Comparison of ENCODE assay signal across 11 cellular contexts in the genomic region with DNA sequence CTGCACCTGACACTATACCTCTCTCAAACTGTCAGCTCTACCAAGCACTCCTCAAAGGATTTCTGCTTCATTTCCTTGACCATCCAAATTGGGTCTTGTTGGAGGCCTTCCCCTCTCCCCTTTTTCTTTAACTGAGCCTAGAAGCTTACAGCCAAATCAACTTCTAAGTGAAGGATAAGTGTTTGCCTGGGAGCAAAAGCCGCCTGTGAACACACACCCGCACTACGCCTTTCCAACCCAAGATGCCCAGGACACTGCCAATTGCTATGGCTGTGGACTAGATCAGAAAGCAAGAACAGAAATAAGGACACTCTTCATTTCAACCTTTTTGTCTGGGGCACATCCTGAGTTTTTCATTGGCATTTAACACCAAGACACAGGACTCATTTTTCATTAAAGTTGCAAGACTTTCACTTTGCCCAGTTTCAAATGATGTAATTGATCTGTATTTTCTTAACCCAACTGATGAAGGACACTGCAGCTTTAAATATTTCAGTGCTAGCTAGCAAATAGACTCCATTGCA. TPM values are rescaled to one million over a fixed set of nuclear protein-coding genes. Genes with fewer than 3 reads are reported as not detected.
DNase-seq lines count a peak whose midpoint lies in the region; ATAC-seq and TF ChIP-seq lines count a peak whose summit lies in the region.
"Had no signal": no experiment of that assay in that cellular context is flagged by ENCODE, and none has a peak within 500 bp of the region (broad histone marks: within the 10 kb centered on the region; RNA-seq: fewer than 3 reads in every experiment).

No MANE protein-coding gene starts in this region.

- H3K27me3 ChIP-seq in Panc1 (ENCODE audit: control insufficient read depth, insufficient read depth, low read length): no peaks in the 10 kb centered on the region
- H3K27me3 ChIP-seq in neuron (ENCODE audit: insufficient read depth, low read length): peaks cover 3% of the 10 kb centered on the region

- H3K4me1 ChIP-seq in Panc1 (ENCODE audit: control insufficient read depth, insufficient read depth, low read length): peaks cover 14% of the 10 kb centered on the region; the same call in 1 of the 2 replicates
- peaks cover 13% of the 10 kb centered on the region for H3K4me1 ChIP-seq in neuron (ENCODE audit: insufficient read depth, low read length)

- TF ChIP-seq CTCF in CD14-positive monocyte (IDR thresholded peaks at IDR 0.05): no peak
- TF ChIP-seq CTCF in Panc1 (IDR thresholded peaks at IDR 0.05): no peak
- no peak for TF ChIP-seq CTCF in fibroblast of villous mesenchyme (IDR thresholded peaks at IDR 0.05; ENCODE audit: insufficient read depth, low read depth, low read length)

- ATAC-seq in Panc1 (no peak), GM19035 (IDR thresholded peaks at IDR 0.05; ENCODE audit: unreplicated experiment) (no peak)
- ATAC-seq: effector memory CD8-positive, alpha-beta T cell had no signal

- no peak overlapping the region for H2AFZ ChIP-seq in neuron (ENCODE audit: low read depth, low read length)

- POLR2A ChIA-PET in Panc1 (lab: Charles Lee): no interaction called here

- H3K4me3 Mint-ChIP-seq in CD14-positive monocyte: peak overlapping the region; percentile 93 to 97

- peaks cover 0 to 2% (median 0%) of the 10 kb centered on the region in 7 donors for H3K9me3 Mint-ChIP-seq in CD14-positive monocyte
- H3K9me3 Mint-ChIP-seq: effector memory CD8-positive, alpha-beta T cell had no signal

- intact Hi-C loops in CD14-positive monocyte (cut with micrococcal nuclease) (no loop called here), Panc1 (cut with micrococcal nuclease; ENCODE audit: unreplicated experiment) (no loop called here)

- H3K4me1 Mint-ChIP-seq in CD14-positive monocyte: peaks cover 52% of the 10 kb centered on the region

- peaks cover 0 to 4% (median 0%) of the 10 kb centered on the region in 3 donors for H3K27me3 Mint-ChIP-seq in CD14-positive monocyte (ENCODE audit: low read depth in 3 of 3)
- H3K27me3 Mint-ChIP-seq: effector memory CD8-positive, alpha-beta T cell had no signal

- no peaks in the 10 kb centered on the region for H3K36me3 ChIP-seq in Panc1 (ENCODE audit: control insufficient read depth, insufficient read depth, low read length)
- H3K36me3 ChIP-seq in neuron (ENCODE audit: insufficient read depth, low read length): no peaks in the 10 kb centered on the region
- H3K36me3 ChIP-seq: HAP-1 had no signal

- H3K27ac Mint-ChIP-seq in CD14-positive monocyte: peak overlapping the region in 4 of 7 donors; percentile 7 to 91 (median 56)

- in situ Hi-C loops in Panc1 (cut with HindIII; ENCODE audit: low pct_unique_long_range_greater_than_20kb, low sequenced_read_pairs): no loop called here

- H3K9me3 ChIP-seq in Panc1 (ENCODE audit: control insufficient read depth, insufficient read depth, low read depth, low read length): no peaks in the 10 kb centered on the region
- H3K9me3 ChIP-seq in neuron (ENCODE audit: low read length): no peaks in the 10 kb centered on the region
- H3K9me3 ChIP-seq: HAP-1 had no signal

- H3K4me3 ChIP-seq in Panc1 (ENCODE audit: low read depth in 2 of 2, low read length in 2 of 2) (no peak overlapping the region), fibroblast of villous mesenchyme (ENCODE audit: low read depth, low read length) (peak overlapping the region; percentile 78), neuron (ENCODE audit: low read length) (peak overlapping the region; percentile 75)
- H3K4me3 ChIP-seq: HAP-1 had no signal

- peaks cover 32 to 34% of the 10 kb centered on the region in 2 donors for H3K36me3 Mint-ChIP-seq in CD14-positive monocyte

- no peak for DNase-seq in CD14-positive monocyte (ENCODE audit: low spot score)
- DNase-seq in Panc1 (ENCODE audit: low read depth, low spot score): no peak
- DNase-seq in fibroblast of villous mesenchyme (ENCODE audit: low read depth): no peak
- no peak for DNase-seq in DMS153 (lab: John Stamatoyannopoulos, UW)
- DNase-seq in activated naive CD4-positive, alpha-beta T cell treated with Interleukin-2 at 50 U/mL for 16 hours: no peak
- no peak for DNase-seq in SW480 (ENCODE audit: low spot score)
- DNase-seq: activated T-cell treated with anti-CD3 and anti-CD28 coated beads, Interleukin-2, amount 50 U/mL, for 48 hours; effector memory CD8-positive, alpha-beta T cell had no signal

- TSS peak; percentile 61 for BruUV-seq in Panc1 (replicated peaks; lab: Mats Ljungman, UMichigan)

- CTCF ChIA-PET in Panc1 (lab: Charles Lee): no interaction called here

- H3K27ac ChIP-seq in Panc1 (ENCODE audit: low read length): 0 out of 2 replicates have a peak overlapping the region, but pooled peaks have one; percentile 14

RNA-seq across cellular contexts. Expression of a gene that starts 52.8 kb away (rescaled TPM):
- polyA plus RNA-seq in CD14-positive monocyte: 1 to 10 TPM; 1.8 to 2.1 TPM
- total RNA-seq in Panc1 (2021; ENCODE audit: unreplicated experiment) (2.4 TPM), fibroblast of villous mesenchyme (0.43 and 0.64 TPM in 2 replicates)
- polyA plus RNA-seq in Panc1 (2012; ENCODE audit: insufficient read length): 0.99 TPM

RNA-seq across cellular contexts. Expression of a gene that starts 52.8 kb away (rescaled TPM):
- 10 to 100 TPM; 29.6 to 30.6 TPM for polyA plus RNA-seq in CD14-positive monocyte
- 66.2 TPM for total RNA-seq in Panc1 (2021; ENCODE audit: unreplicated experiment)
- polyA plus RNA-seq in Panc1 (2012; ENCODE audit: insufficient read length): 36.7 TPM
- total RNA-seq in fibroblast of villous mesenchyme: 10.3 and 13.4 TPM in 2 replicates

Comparison
In these comparisons a context has a peak if more than half of its experiments do, and no peak if none do; other contexts are left out.
1. H3K4me3 ChIP-seq: peak in fibroblast of villous mesenchyme (single experiment) and neuron (single experiment); none in Panc1 (0 of 2).